In the genomic region with DNA sequence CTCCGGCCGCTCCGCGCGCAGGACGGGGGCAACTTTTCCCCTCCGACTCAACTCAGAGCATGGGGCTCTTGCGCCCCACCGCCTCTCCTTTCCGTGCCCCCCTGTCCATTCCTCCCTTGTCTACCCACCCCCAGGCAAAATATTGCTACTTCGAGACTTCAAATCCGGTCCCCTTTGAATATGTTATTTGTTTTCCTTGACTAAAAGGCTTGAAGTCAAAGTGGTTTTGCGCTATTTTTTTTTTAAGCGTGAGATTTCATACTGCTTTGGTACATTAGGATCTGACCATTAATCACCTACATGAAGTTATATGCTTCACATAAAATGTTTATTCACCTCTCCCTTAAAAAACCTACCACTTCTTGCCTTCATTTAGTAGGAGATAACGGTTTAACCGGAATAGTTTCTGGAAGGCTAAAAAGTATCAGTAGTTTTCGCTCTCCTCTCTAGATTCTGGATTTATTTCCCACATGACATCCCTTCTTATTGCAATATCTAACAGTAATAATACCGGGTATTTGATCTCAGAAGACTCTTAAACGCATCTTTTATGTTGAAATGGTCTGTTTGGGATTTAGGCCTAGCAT, we compare ENCODE assay signal across 8 cellular contexts. TPM values are rescaled to one million over a fixed set of nuclear protein-coding genes. Genes with fewer than 3 reads are reported as not detected.
DNase-seq lines count a peak whose midpoint lies in the region; ATAC-seq and TF ChIP-seq lines count a peak whose summit lies in the region.

No MANE protein-coding gene starts in this region.

- H3K4me3 ChIP-seq in mammary epithelial cell (replicated peaks in 1 of 3; ENCODE audit: insufficient read depth in 1 of 3, low read depth in 2 of 3, low read length in 3 of 3) (peak overlapping the region; percentile 83 to 91 (median 85)), upper lobe of right lung (peak overlapping the region; percentile 85)

- peak overlapping the region; percentile 89 for H3K4me3 Mint-ChIP-seq in activated naive CD4-positive, alpha-beta T cell treated with anti-CD3 and anti-CD28 coated beads, Interleukin-2, amount 50 U/mL, for 24 hours

- no peaks in the 10 kb centered on the region for H3K9me3 Mint-ChIP-seq in activated naive CD4-positive, alpha-beta T cell treated with anti-CD3 and anti-CD28 coated beads, Interleukin-2, amount 50 U/mL, for 24 hours

- TF ChIP-seq CTCF in mammary epithelial cell (conservative IDR thresholded peaks at IDR 0.05 in 1 of 2, IDR thresholded peaks at IDR 0.05 in 1 of 2; ENCODE audit: extremely low read depth in 1 of 2, insufficient read depth in 1 of 2, low read depth in 1 of 2, low read length in 2 of 2) (no peak), upper lobe of right lung (IDR thresholded peaks at IDR 0.05) (no peak)

- peaks cover 3% of the 10 kb centered on the region for H3K36me3 Mint-ChIP-seq in activated naive CD4-positive, alpha-beta T cell treated with anti-CD3 and anti-CD28 coated beads, Interleukin-2, amount 50 U/mL, for 24 hours

- dilution Hi-C loops in mammary epithelial cell (cut with HindIII; ENCODE audit: low sequenced_read_pairs) = no loop called here

- H3K9me3 ChIP-seq in mammary epithelial cell (replicated peaks; ENCODE audit: insufficient read depth, low read length) = no peaks in the 10 kb centered on the region
- H3K9me3 ChIP-seq in upper lobe of right lung = no peaks in the 10 kb centered on the region

- H3K9ac ChIP-seq in mammary epithelial cell (ENCODE audit: insufficient read depth, low read length) = peak overlapping the region; percentile 83

- intact Hi-C loops in mammary epithelial cell (cut with micrococcal nuclease) (loop anchor here (2.0 kb wide), 1 partner anchor 33 kb away; no protein-coding TSS in a partner anchor), upper lobe of right lung (cut with DNase I) (no loop called here)

- no peaks in the 10 kb centered on the region for H3K27me3 Mint-ChIP-seq in activated naive CD4-positive, alpha-beta T cell treated with anti-CD3 and anti-CD28 coated beads, Interleukin-2, amount 50 U/mL, for 24 hours

- H3K27me3 ChIP-seq in mammary epithelial cell (ENCODE audit: insufficient read depth, low read length) (no peaks in the 10 kb centered on the region), upper lobe of right lung (no peaks in the 10 kb centered on the region)

- CTCF ChIA-PET in mammary epithelial cell (lab: Charles Lee; ENCODE audit: low non-redundant PET) = no interaction called here

- ATAC-seq in upper lobe of right lung = no peak
- no peak for ATAC-seq in GM18907 (IDR thresholded peaks at IDR 0.05; ENCODE audit: unreplicated experiment)

- H3K4me1 ChIP-seq in mammary epithelial cell (ENCODE audit: insufficient read depth, low read length) (peaks cover 38% of the 10 kb centered on the region), upper lobe of right lung (peaks cover 36% of the 10 kb centered on the region)

- WGBS in mammary epithelial cell (ENCODE audit: low coverage, missing lambda C conversion rate) = 21% methylated on average over 12 of the region's 19 CpGs

- H3K79me2 ChIP-seq in mammary epithelial cell (ENCODE audit: insufficient read depth, low read length) = peaks cover 56% of the 10 kb centered on the region

- DNase-seq in activated naive CD4-positive, alpha-beta T cell treated with Interleukin-2 at 50 U/mL for 16 hours = no peak
- no peak for DNase-seq in mammary epithelial cell
- DNase-seq in medulla oblongata (ENCODE audit: extremely low spot score) = peak; percentile 57
- DNase-seq in upper lobe of right lung = no peak
- no peak for DNase-seq in stimulated activated naive CD4-positive, alpha-beta T cell treated with Interleukin-2 at 50 U/mL for 16 hours (lab: John Stamatoyannopoulos, UW)
- no peak for DNase-seq in NK-92 (lab: John Stamatoyannopoulos, UW; ENCODE audit: unreplicated experiment)

- H4K20me1 ChIP-seq in mammary epithelial cell (ENCODE audit: insufficient read depth, low read length) = no peaks in the 10 kb centered on the region

- peak overlapping the region; percentile 79 for H3K4me2 ChIP-seq in mammary epithelial cell (ENCODE audit: insufficient read depth, low read depth, low read length)

- H2AFZ ChIP-seq in mammary epithelial cell (ENCODE audit: low read depth, low read length) = peak overlapping the region; percentile 91

- H3K27ac Mint-ChIP-seq in activated naive CD4-positive, alpha-beta T cell treated with anti-CD3 and anti-CD28 coated beads, Interleukin-2, amount 50 U/mL, for 24 hours = peak overlapping the region; percentile 32

- in situ Hi-C loops in mammary epithelial cell (cut with MboI; ENCODE audit: low sequenced_read_pairs in 2 of 2) = loop anchor here in 1 of 2 donors (10.0 kb wide), 1 partner anchor 251 kb away; no protein-coding TSS in a partner anchor

- H3K4me1 Mint-ChIP-seq in activated naive CD4-positive, alpha-beta T cell treated with anti-CD3 and anti-CD28 coated beads, Interleukin-2, amount 50 U/mL, for 24 hours = peaks cover 36% of the 10 kb centered on the region

- H3K27ac ChIP-seq in mammary epithelial cell (ENCODE audit: insufficient read depth, low read depth, low read length) (peak overlapping the region; percentile 75), upper lobe of right lung (peak overlapping the region; percentile 94)

- BruUV-seq in mammary epithelial cell (replicated peaks; lab: Mats Ljungman, UMichigan) = no TSS peak

- H3K36me3 ChIP-seq in mammary epithelial cell (ENCODE audit: insufficient read depth, low read length) (peaks cover 7% of the 10 kb centered on the region), upper lobe of right lung (peaks cover 8% of the 10 kb centered on the region)

RNA-seq across cellular contexts. Expression of a gene that starts 1.5 kb away (rescaled TPM):
- 10 to 100 TPM in 1 of 2 donors, 1 to 10 TPM in 1; 8.7 to 33.2 TPM for total RNA-seq in mammary epithelial cell
- polyA plus RNA-seq in mammary epithelial cell = 27.8 TPM
- 49.5 TPM for polyA minus RNA-seq in mammary epithelial cell
- total RNA-seq in upper lobe of right lung = 66.6 TPM
